Comparison of ENCODE assay signal across 2 cellular contexts in genomic region chr1:204306076-204306475, GRCh38.
TF ChIP-seq lines count a peak whose summit lies in the region.

No MANE protein-coding gene starts in this region.

TF ChIP-seq in GM23338, 12 proteins besides CTCF, POLR2A, EP300 and RAD21 (continued from another document):
- no peak for TF ChIP-seq REST (IDR thresholded peaks at IDR 0.05; ENCODE audit: unreplicated experiment)
TF ChIP-seq in GM23338: peak in this region for 0.

TF ChIP-seq in WTC11, 78 proteins besides CTCF, POLR2A, EP300 and RAD21 (continued from another document):
- no peak for TF ChIP-seq STAT6 (CRISPR knock-in tag; conservative IDR thresholded peaks at IDR 0.05; ENCODE audit: low read depth)
TF ChIP-seq in WTC11: peak in this region for 2.
